ENCODE assay signal across 9 cellular contexts in the genomic region with DNA sequence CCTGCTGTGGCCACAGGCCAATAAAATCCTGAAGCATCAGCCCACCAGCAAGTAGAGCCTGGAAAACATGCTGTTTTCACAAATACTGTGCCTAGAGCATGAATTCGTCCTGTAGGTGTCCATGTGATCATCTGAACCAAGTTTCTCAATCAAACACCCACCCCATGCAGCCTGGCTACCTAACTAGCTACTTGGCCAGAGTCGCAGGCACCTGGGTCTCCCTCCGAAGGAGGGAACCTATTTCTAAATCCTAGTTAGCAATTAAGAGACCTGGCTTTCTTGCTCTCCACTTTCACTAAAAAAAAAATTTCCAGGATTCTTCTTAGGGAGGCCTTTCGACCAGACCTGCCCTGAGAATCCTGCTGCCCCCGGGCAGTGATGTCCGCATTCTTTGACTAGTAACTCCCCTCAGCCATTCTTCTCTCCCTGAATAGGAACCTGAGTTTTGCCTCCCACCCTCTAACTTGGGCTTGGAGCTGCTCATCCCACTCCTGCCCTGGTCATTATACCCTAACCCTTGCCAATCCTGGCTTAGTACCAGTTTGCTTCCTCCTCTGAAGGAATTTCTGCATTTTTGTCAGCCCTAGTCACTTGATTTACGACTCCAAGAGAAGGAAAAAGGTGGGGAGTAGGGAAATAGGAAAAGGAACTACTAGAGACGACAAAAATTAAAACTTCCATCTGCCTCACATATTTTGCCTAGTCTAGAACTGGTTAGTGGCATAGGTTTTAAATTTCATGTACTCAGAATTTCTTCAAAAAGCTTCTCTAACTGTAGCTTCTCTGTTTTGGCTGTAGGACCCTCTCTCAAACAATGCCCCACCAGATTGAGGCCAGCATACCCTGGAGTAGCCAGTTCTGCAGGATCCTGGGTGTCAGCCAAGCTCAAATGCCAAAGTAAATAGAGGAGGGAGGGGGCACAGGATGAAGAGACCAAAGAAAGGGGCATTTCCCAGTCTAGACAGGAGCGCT. TPM values are rescaled to one million over a fixed set of nuclear protein-coding genes. Genes with fewer than 3 reads are reported as not detected.
DNase-seq lines count a peak whose midpoint lies in the region; ATAC-seq, FAIRE-seq and TF ChIP-seq lines count a peak whose summit lies in the region.
"Had no signal": no experiment of that assay in that cellular context is flagged by ENCODE, and none has a peak within 500 bp of the region (broad histone marks: within the 10 kb centered on the region; RNA-seq: fewer than 3 reads in every experiment).

No MANE protein-coding gene starts in this region.

- no peak for TF ChIP-seq CTCF in keratinocyte (optimal IDR thresholded peaks at IDR 0.05 in 1 of 3, IDR thresholded peaks at IDR 0.05 in 1 of 3, conservative IDR thresholded peaks at IDR 0.05 in 1 of 3; ENCODE audit: extremely low read depth in 1 of 3, insufficient read depth in 2 of 3, low read length in 3 of 3)

- no peaks in the 10 kb centered on the region for H3K79me2 ChIP-seq in keratinocyte (ENCODE audit: control insufficient read depth, insufficient read depth, low read length)

- peaks cover 30% of the 10 kb centered on the region for H3K4me1 Mint-ChIP-seq in T-helper 2 cell treated with Interferon-gamma antibody and Interleukin-4, amounts not matched to agents 5 μg/mL and 100 μg/mL, for 36 hours (ENCODE audit: low read depth)
- peaks cover 20% of the 10 kb centered on the region for H3K4me1 Mint-ChIP-seq in T-helper 17 cell

- H4K20me1 ChIP-seq in keratinocyte (ENCODE audit: control insufficient read depth, extremely low read depth, insufficient read depth, low read length): no peaks in the 10 kb centered on the region

- dilution Hi-C loops in keratinocyte (cut with MboI; ENCODE audit: extremely low pct_ligation_motif_present, low sequenced_read_pairs): no loop called here

- peaks cover 8% of the 10 kb centered on the region for H3K4me1 ChIP-seq in keratinocyte (ENCODE audit: control insufficient read depth, extremely low read depth, insufficient read depth, low read length)
- peaks cover 10% of the 10 kb centered on the region for H3K4me1 ChIP-seq in stomach smooth muscle (ENCODE audit: control insufficient read depth, insufficient read depth, low read length)

- H3K9me3 Mint-ChIP-seq in T-helper 2 cell treated with Interferon-gamma antibody and Interleukin-4, amounts not matched to agents 5 μg/mL and 100 μg/mL, for 36 hours: peaks cover 3% of the 10 kb centered on the region

- H3K4me3 Mint-ChIP-seq in T-helper 2 cell treated with Interferon-gamma antibody and Interleukin-4, amounts not matched to agents 5 μg/mL and 100 μg/mL, for 36 hours: peak overlapping the region; percentile 47
- H3K4me3 Mint-ChIP-seq in T-helper 17 cell: peak overlapping the region; percentile 7

- no peak for FAIRE-seq in keratinocyte (lab: Jason Lieb, UNC)

- H2AFZ ChIP-seq in keratinocyte (ENCODE audit: control insufficient read depth, low read length): peak overlapping the region; percentile 54

- no peaks in the 10 kb centered on the region for H3K9me1 ChIP-seq in keratinocyte (ENCODE audit: control insufficient read depth, extremely low read depth, insufficient read depth, low read length)

- ATAC-seq in T-helper 17 cell (no peak), GM18907 (IDR thresholded peaks at IDR 0.05; ENCODE audit: unreplicated experiment) (no peak)

- H3K27me3 ChIP-seq in keratinocyte (ENCODE audit: control insufficient read depth, extremely low read depth, insufficient read depth, low read length): no peaks in the 10 kb centered on the region
- H3K27me3 ChIP-seq in stomach smooth muscle (ENCODE audit: control insufficient read depth in 1 of 2, insufficient read depth in 2 of 2, low read length in 2 of 2): no peaks in the 10 kb centered on the region

- no peak overlapping the region for H3K27ac Mint-ChIP-seq in T-helper 2 cell treated with Interferon-gamma antibody and Interleukin-4, amounts not matched to agents 5 μg/mL and 100 μg/mL, for 36 hours
- peak overlapping the region; percentile 99 for H3K27ac Mint-ChIP-seq in T-helper 17 cell

- H3K4me3 ChIP-seq in keratinocyte (ENCODE audit: control insufficient read depth in 2 of 3, extremely low read depth in 1 of 3, insufficient read depth in 2 of 3, low read depth in 1 of 3, low read length in 3 of 3): no peak overlapping the region
- peak overlapping the region; percentile 26 to 44 for H3K4me3 ChIP-seq in stomach smooth muscle (ENCODE audit: low read length in 2 of 2)

- H3K9me3 ChIP-seq in T-helper 17 cell (ENCODE audit: control insufficient read depth, low read length, poor library complexity, severe bottlenecking): no peaks in the 10 kb centered on the region
- no peaks in the 10 kb centered on the region for H3K9me3 ChIP-seq in keratinocyte (ENCODE audit: control insufficient read depth, low read depth, low read length)
- H3K9me3 ChIP-seq in stomach smooth muscle (ENCODE audit: control insufficient read depth in 2 of 2, low read length in 2 of 2): no peaks in the 10 kb centered on the region

- no peak overlapping the region for H3K27ac ChIP-seq in keratinocyte (ENCODE audit: control insufficient read depth, insufficient read depth, low read length)
- H3K27ac ChIP-seq in stomach smooth muscle (ENCODE audit: low read length): peak overlapping the region; percentile 24

- H3K9ac ChIP-seq in keratinocyte (ENCODE audit: control insufficient read depth, extremely low read depth, insufficient read depth, low read length): no peak overlapping the region
- no peak overlapping the region for H3K9ac ChIP-seq in stomach smooth muscle (ENCODE audit: low read length in 2 of 2)

- DNase-seq in T-helper 2 cell treated with Interferon-gamma antibody and Interleukin-4, amounts not matched to agents 5 μg/mL and 100 μg/mL, for 36 hours (ENCODE audit: low spot score): no peak
- DNase-seq in T-helper 2 cell (no peak), T-helper 17 cell (no peak), keratinocyte (ENCODE audit: low read depth, low spot score) (no peak), NAMALWA (ENCODE audit: low spot score) (no peak), inferior parietal cortex (ENCODE audit: extremely low spot score) (no peak)
- DNase-seq: KBM-7 had no signal

- H3K36me3 ChIP-seq in keratinocyte (ENCODE audit: control insufficient read depth in 2 of 2, extremely low read depth in 1 of 2, insufficient read depth in 2 of 2, low read length in 2 of 2) (no peaks in the 10 kb centered on the region), stomach smooth muscle (ENCODE audit: control insufficient read depth in 2 of 2, insufficient read depth in 2 of 2, low read length in 2 of 2) (no peaks in the 10 kb centered on the region)

- peak overlapping the region; percentile 12 for H3K4me2 ChIP-seq in keratinocyte (ENCODE audit: control insufficient read depth, extremely low read depth, insufficient read depth, low read depth, low read length)

- H3K36me3 Mint-ChIP-seq in T-helper 2 cell treated with Interferon-gamma antibody and Interleukin-4, amounts not matched to agents 5 μg/mL and 100 μg/mL, for 36 hours (ENCODE audit: low read depth): peaks cover 2% of the 10 kb centered on the region
- peaks cover 2% of the 10 kb centered on the region for H3K36me3 Mint-ChIP-seq in T-helper 17 cell (ENCODE audit: low read depth)

- no peaks in the 10 kb centered on the region for H3K27me3 Mint-ChIP-seq in T-helper 2 cell treated with Interferon-gamma antibody and Interleukin-4, amounts not matched to agents 5 μg/mL and 100 μg/mL, for 36 hours (ENCODE audit: low read depth)
- no peaks in the 10 kb centered on the region for H3K27me3 Mint-ChIP-seq in T-helper 17 cell

RNA-seq across cellular contexts. Expression of a gene that starts 25.4 kb away (rescaled TPM):
- total RNA-seq in T-helper 17 cell: 100 to 1,000 TPM; 129 to 134 TPM
- 33.5 to 47.2 TPM (median 40.5 TPM) in 3 replicates for polyA plus RNA-seq in keratinocyte
- 209 TPM for polyA plus RNA-seq in keratinocyte (2011; ENCODE audit: low read depth)
- polyA plus RNA-seq in keratinocyte (2011; cell fraction: cytosol; rRNA removed): 27.7 and 49.4 TPM in 2 replicates
- polyA plus RNA-seq in keratinocyte (2011; cell fraction: nucleus; rRNA removed): 44.1 and 49.5 TPM in 2 replicates
- 37.0 and 78.6 TPM in 2 replicates for polyA plus RNA-seq in keratinocyte (2012; ENCODE audit: low replicate concordance)
- polyA minus RNA-seq in keratinocyte: 9.3 to 23.4 TPM (median 12.9 TPM) in 3 replicates
- polyA minus RNA-seq in keratinocyte (2011; cell fraction: cytosol; rRNA and poly(A)+ RNA removed): 22.1 TPM
- 38.1 and 67.9 TPM in 2 replicates for polyA minus RNA-seq in keratinocyte (2011; cell fraction: nucleus; rRNA and poly(A)+ RNA removed)

Comparison
In these comparisons a context has a peak if more than half of its experiments do, and no peak if none do; other contexts are left out.
1. H3K4me3 ChIP-seq: peak in stomach smooth muscle (2 of 2); none in keratinocyte (0 of 3).